Comparison of ENCODE assay signal across 11 cellular contexts in the genomic region with DNA sequence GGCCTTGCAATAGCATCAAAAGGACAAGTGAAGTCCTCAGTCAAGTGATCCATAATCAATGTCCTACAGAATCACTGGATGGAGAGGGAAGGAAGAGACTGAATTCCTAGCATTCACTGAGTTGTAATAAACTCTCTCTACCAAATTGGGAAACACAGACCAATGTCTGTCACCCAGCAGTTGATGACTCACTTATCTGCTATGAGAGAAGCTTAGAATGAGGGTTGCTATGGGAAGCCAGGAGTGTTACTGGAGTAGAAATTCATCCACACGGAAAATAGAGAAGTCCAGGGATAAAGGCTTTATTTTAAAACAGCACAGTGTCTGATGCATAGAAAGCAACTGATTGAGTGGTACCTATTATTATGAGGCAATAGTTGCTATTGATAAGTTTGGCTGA.
DNase-seq lines count a peak whose midpoint lies in the region; ATAC-seq and TF ChIP-seq lines count a peak whose summit lies in the region.
"Had no signal": no experiment of that assay in that cellular context is flagged by ENCODE, and none has a peak within 500 bp of the region (broad histone marks: within the 10 kb centered on the region; RNA-seq: fewer than 3 reads in every experiment).

No MANE protein-coding gene starts in this region.

- no peak for TF ChIP-seq EP300 in gastroesophageal sphincter (IDR thresholded peaks at IDR 0.05)

- H3K27me3 ChIP-seq in gastroesophageal sphincter (no peaks in the 10 kb centered on the region), trophoblast cell (ENCODE audit: insufficient read depth, low read length) (no peaks in the 10 kb centered on the region)

- no peak overlapping the region for H3K23ac ChIP-seq in trophoblast cell (ENCODE audit: low read length)

- no peak overlapping the region for H3K4ac ChIP-seq in trophoblast cell (ENCODE audit: low read depth, low read length)

- no peak overlapping the region for H2BK120ac ChIP-seq in trophoblast cell (ENCODE audit: insufficient read depth, low read length, poor library complexity)

- no peak overlapping the region for H4K91ac ChIP-seq in trophoblast cell (ENCODE audit: low read depth, low read length)

- H3K79me2 ChIP-seq in trophoblast cell (ENCODE audit: control insufficient read depth, insufficient read depth, low read length, poor library complexity): no peaks in the 10 kb centered on the region

- H3K4me2 ChIP-seq in trophoblast cell (ENCODE audit: low read length): peak overlapping the region; percentile 23

- H2BK12ac ChIP-seq in trophoblast cell (ENCODE audit: low read length): no peak overlapping the region

- H3K14ac ChIP-seq in trophoblast cell (ENCODE audit: low read length): no peak overlapping the region

- no peak overlapping the region for H3K4me3 ChIP-seq in gastroesophageal sphincter
- no peak overlapping the region for H3K4me3 ChIP-seq in trophoblast cell (ENCODE audit: low read depth, low read length)

- H3K18ac ChIP-seq in trophoblast cell (ENCODE audit: low read length): no peak overlapping the region

- H3K4me1 ChIP-seq in gastroesophageal sphincter: peaks cover 0 to 14% (median 0%) of the 10 kb centered on the region in 3 donors
- peaks cover 0 to 3% of the 10 kb centered on the region in 2 experiments for H3K4me1 ChIP-seq in trophoblast cell (ENCODE audit: control insufficient read depth in 1 of 2, insufficient read depth in 2 of 2, low read length in 2 of 2)

- H3K27ac ChIP-seq in gastroesophageal sphincter (peak overlapping the region in 1 of 4 donors; percentile 34), trophoblast cell (ENCODE audit: low read depth, low read length) (no peak overlapping the region)

- no peaks in the 10 kb centered on the region for H3K9me3 ChIP-seq in gastroesophageal sphincter
- no peaks in the 10 kb centered on the region for H3K9me3 ChIP-seq in trophoblast cell (ENCODE audit: insufficient read depth, low read depth, low read length)

- no peak for TF ChIP-seq POLR2A in gastroesophageal sphincter (IDR thresholded peaks at IDR 0.05)

- H3K9ac ChIP-seq in trophoblast cell (ENCODE audit: low read length): no peak overlapping the region

- H2AK5ac ChIP-seq in trophoblast cell (ENCODE audit: low read length): no peak overlapping the region

- 0 to 13% methylated on average over 1 of the region's 1 CpG for WGBS in gastroesophageal sphincter (ENCODE audit: low coverage in 1 of 2), 2 donors
- no CpG with 5 or more reads among the region's 1 CpG for WGBS in trophoblast cell (ENCODE audit: extremely low coverage, insufficient coverage, insufficient read length)

- no peak overlapping the region for H2AFZ ChIP-seq in trophoblast cell (ENCODE audit: insufficient read depth, low read length, poor library complexity)

- H3K79me1 ChIP-seq in trophoblast cell (ENCODE audit: low read length): no peaks in the 10 kb centered on the region

- no peak for TF ChIP-seq CTCF in gastroesophageal sphincter (IDR thresholded peaks at IDR 0.05)

- DNase-seq in ELF-1 (ENCODE audit: low read depth, low spot score): peak; percentile 3
- DNase-seq in NCI-H69 (lab: John Stamatoyannopoulos, UW): peak; percentile 44
- peak; percentile 1 to 51 for DNase-seq in trophoblast cell
- no peak for DNase-seq in activated CD4-positive, alpha-beta T cell treated with anti-CD3 and anti-CD28 coated beads, Interleukin-2, amount 50 U/mL, for 4 hours
- no peak for DNase-seq in NCI-H1417 (lab: John Stamatoyannopoulos, UW)
- DNase-seq: activated CD8-positive, alpha-beta memory T cell treated with anti-CD3 and anti-CD28 coated beads, Interleukin-2, amount 10 ng/mL, durations not matched to agents 7 days and 5 days; central memory CD4-positive, alpha-beta T cell; NCI-H1048 had no signal

- no peak overlapping the region for H2BK5ac ChIP-seq in trophoblast cell (ENCODE audit: low read depth, low read length, poor library complexity)

- no peak overlapping the region for H4K8ac ChIP-seq in trophoblast cell (ENCODE audit: low read depth, low read length)

- no peak overlapping the region for H4K12ac ChIP-seq in trophoblast cell (ENCODE audit: low read depth, low read length)

- H3K36me3 ChIP-seq in gastroesophageal sphincter: no peaks in the 10 kb centered on the region
- H3K36me3 ChIP-seq in trophoblast cell (ENCODE audit: control insufficient read depth in 1 of 2, insufficient read depth in 2 of 2, low read length in 2 of 2): no peaks in the 10 kb centered on the region

- ATAC-seq in gastroesophageal sphincter (peak; percentile 86), HG03432 (IDR thresholded peaks at IDR 0.05; ENCODE audit: unreplicated experiment) (no peak), GM18870 (IDR thresholded peaks at IDR 0.05; ENCODE audit: unreplicated experiment) (no peak)
- ATAC-seq: activated CD8-positive, alpha-beta memory T cell treated with anti-CD3 and anti-CD28 coated beads, Interleukin-2, amount 10 ng/mL, durations not matched to agents 7 days and 5 days had no signal

Comparison
In these comparisons a context has a peak if more than half of its experiments do, and no peak if none do; other contexts are left out.
1. DNase-seq: peak in ELF-1 (single experiment), NCI-H69 (single experiment) and trophoblast cell (2 of 2); none in activated CD4-positive, alpha-beta T cell treated with anti-CD3 and anti-CD28 coated beads, Interleukin-2, amount 50 U/mL, for 4 hours (0 of 2) and NCI-H1417 (0 of 3).